ENCODE assay signal across 24 cellular contexts in genomic region chr1:85342177-85342576, GRCh38.
DNase-seq lines count a peak whose midpoint lies in the region; ATAC-seq and TF ChIP-seq lines count a peak whose summit lies in the region.
"Had no signal": no experiment of that assay in that cellular context is flagged by ENCODE, and none has a peak within 500 bp of the region (broad histone marks: within the 10 kb centered on the region; RNA-seq: fewer than 3 reads in every experiment).

No MANE protein-coding gene starts in this region.

- POLR2A ChIA-PET in MCF 10A (lab: Yijun Ruan, JAX), result interaction anchor here (0.8 to 2.7 kb wide), 4 partner anchors 13 to 240 kb away, joined by 3 to 12 read pairs (median 7); partner anchors contain the start of gene BCL10
- POLR2A ChIA-PET in Caco-2 (lab: Charles Lee), result interaction anchor here (0.6 kb wide), 1 partner anchor 1309 kb away, joined by 4 read pairs; no protein-coding TSS in a partner anchor

- ATAC-seq in foreskin keratinocyte (no peak), GM21423 (IDR thresholded peaks at IDR 0.05; ENCODE audit: unreplicated experiment) (no peak), left colon (no peak)
- ATAC-seq: activated CD8-positive, alpha-beta T cell treated with anti-CD3 and anti-CD28 coated beads, Interleukin-2, amount 10 ng/mL, durations not matched to agents 7 days and 5 days had no signal

- DNase-seq in MCF 10A (ENCODE audit: unreplicated experiment) (no peak), breast epithelium (ENCODE audit: low spot score in 2 of 2) (no peak), brain microvascular endothelial cell (no peak), foreskin keratinocyte (peak in 1 of 2 donors; percentile 58), Caco-2 (no peak), left colon (no peak), NCI-H2081 (lab: John Stamatoyannopoulos, UW) (no peak)
- DNase-seq: activated CD4-positive, CD25-positive, alpha-beta regulatory T cell; activated CD8-positive, alpha-beta T cell treated with anti-CD3 and anti-CD28 coated beads, Interleukin-2, amount 10 ng/mL, durations not matched to agents 7 days and 5 days; activated T-cell treated with anti-CD3 and anti-CD28 coated beads, Interleukin-2, amount 50 U/mL, for 48 hours; esophagus squamous epithelium; KBM-7; kidney; midbrain; NCI-H1048; NCI-H2081 treated with DMSO at 0.1 percent for 48 hours; NCI-H524 treated with DMSO at 0.1 percent for 48 hours; SJCRH30; testis had no signal

- intact Hi-C loops in MCF 10A (cut with micrococcal nuclease), result loop anchor here (5.0 kb wide), 2 partner anchors 35 to 55 kb away; no protein-coding TSS in a partner anchor
- intact Hi-C loops in breast epithelium (cut with DNase I; ENCODE audit: low total_unique reads), result no loop called here
- intact Hi-C loops in Caco-2 (cut with micrococcal nuclease; ENCODE audit: unreplicated experiment), result no loop called here
- intact Hi-C loops in left colon (cut with DNase I, micrococcal nuclease), result no loop called here

- no peak overlapping the region for H3K27ac ChIP-seq in breast epithelium
- peak overlapping the region; percentile 91 for H3K27ac ChIP-seq in brain microvascular endothelial cell
- H3K27ac ChIP-seq in foreskin keratinocyte, result peak overlapping the region; percentile 22
- H3K27ac ChIP-seq: 22Rv1, BLaER1, esophagus squamous epithelium, HL-60, SJCRH30, testis had no signal

- CTCF ChIA-PET in MCF 10A (lab: Yijun Ruan, JAX) (interaction anchor here (0.7 to 3.0 kb wide), 4 partner anchors 27 to 1105 kb away, joined by 3 to 26 read pairs (median 4); no protein-coding TSS in a partner anchor), Caco-2 (lab: Charles Lee) (no interaction called here)

- H3K36me3 ChIP-seq in breast epithelium, result no peaks in the 10 kb centered on the region
- H3K36me3 ChIP-seq in brain microvascular endothelial cell (replicated peaks), result no peaks in the 10 kb centered on the region
- H3K36me3 ChIP-seq in Caco-2 (ENCODE audit: control insufficient read depth, insufficient read depth, low read length), result no peaks in the 10 kb centered on the region
- H3K36me3 ChIP-seq: BLaER1, esophagus squamous epithelium, SJCRH30 had no signal

- no peak for TF ChIP-seq POLR2A in breast epithelium (IDR thresholded peaks at IDR 0.05)

- no peak for TF ChIP-seq CTCF in MCF 10A (IDR thresholded peaks at IDR 0.05; ENCODE audit: unreplicated experiment)
- TF ChIP-seq CTCF in breast epithelium (IDR thresholded peaks at IDR 0.05), result no peak
- TF ChIP-seq CTCF in brain microvascular endothelial cell (IDR thresholded peaks at IDR 0.05; ENCODE audit: low read depth, low read length, missing control alignments), result no peak
- TF ChIP-seq CTCF in foreskin keratinocyte (conservative IDR thresholded peaks at IDR 0.05), result no peak
- TF ChIP-seq CTCF in Caco-2 (IDR thresholded peaks at IDR 0.05; ENCODE audit: insufficient read depth in 1 of 2, low read depth in 1 of 2, low read length in 1 of 2, severe bottlenecking in 1 of 2, unreplicated experiment in 1 of 2), result no peak

- in situ Hi-C loops in brain microvascular endothelial cell (cut with HindIII; ENCODE audit: low pct_ligation_motif_present, low sequenced_read_pairs), result no loop called here

- no peaks in the 10 kb centered on the region for H3K36me3 Mint-ChIP-seq in MCF 10A (ENCODE audit: insufficient read depth, unreplicated experiment)
- peaks cover 16% of the 10 kb centered on the region for H3K36me3 Mint-ChIP-seq in Caco-2 (ENCODE audit: insufficient read depth, unreplicated experiment)
- H3K36me3 Mint-ChIP-seq: activated naive CD8-positive, alpha-beta T cell had no signal

- H3K9me3 Mint-ChIP-seq in MCF 10A (ENCODE audit: unreplicated experiment) (no peaks in the 10 kb centered on the region), Caco-2 (ENCODE audit: unreplicated experiment) (no peaks in the 10 kb centered on the region)

- H3K27ac Mint-ChIP-seq in MCF 10A (ENCODE audit: low read depth, unreplicated experiment) (peak overlapping the region; percentile 63), Caco-2 (ENCODE audit: unreplicated experiment) (no peak overlapping the region)
- H3K27ac Mint-ChIP-seq: activated CD8-positive, alpha-beta T cell treated with anti-CD3 and anti-CD28 coated beads, Interleukin-2, amount 10 ng/mL, durations not matched to agents 7 days and 5 days; activated naive CD8-positive, alpha-beta T cell had no signal

- no peak overlapping the region for H3K4me3 ChIP-seq in breast epithelium
- no peak overlapping the region for H3K4me3 ChIP-seq in brain microvascular endothelial cell (ENCODE audit: low read depth, low read length)
- no peak overlapping the region for H3K4me3 ChIP-seq in Caco-2 (ENCODE audit: low read depth, low read length)
- H3K4me3 ChIP-seq: BLaER1, esophagus squamous epithelium, SJCRH30, testis had no signal

- H3K27me3 Mint-ChIP-seq in MCF 10A (ENCODE audit: insufficient read depth, unreplicated experiment) (no peaks in the 10 kb centered on the region), Caco-2 (ENCODE audit: insufficient read depth, unreplicated experiment) (no peaks in the 10 kb centered on the region)

- peaks cover 20% of the 10 kb centered on the region for H3K4me1 Mint-ChIP-seq in MCF 10A (ENCODE audit: insufficient read depth, unreplicated experiment)
- peaks cover 30% of the 10 kb centered on the region for H3K4me1 Mint-ChIP-seq in Caco-2 (ENCODE audit: low read depth, unreplicated experiment)

- H3K9me3 ChIP-seq in breast epithelium (no peaks in the 10 kb centered on the region), Caco-2 (no peaks in the 10 kb centered on the region)
- H3K9me3 ChIP-seq: BLaER1, esophagus squamous epithelium, SJCRH30, testis had no signal

- H3K4me1 ChIP-seq in breast epithelium (no peaks in the 10 kb centered on the region), foreskin keratinocyte (peaks cover 45% of the 10 kb centered on the region), Caco-2 (peaks cover 18% of the 10 kb centered on the region; the same call in 1 of the 2 replicates)
- H3K4me1 ChIP-seq: BLaER1 had no signal

- H3K4me3 Mint-ChIP-seq in MCF 10A (ENCODE audit: unreplicated experiment) (no peak overlapping the region), Caco-2 (ENCODE audit: unreplicated experiment) (no peak overlapping the region)
- H3K4me3 Mint-ChIP-seq: activated CD8-positive, alpha-beta T cell treated with anti-CD3 and anti-CD28 coated beads, Interleukin-2, amount 10 ng/mL, durations not matched to agents 7 days and 5 days; activated naive CD8-positive, alpha-beta T cell had no signal

- H3K27me3 ChIP-seq in breast epithelium, result no peaks in the 10 kb centered on the region
- no peaks in the 10 kb centered on the region for H3K27me3 ChIP-seq in brain microvascular endothelial cell (replicated peaks)
- H3K27me3 ChIP-seq in foreskin keratinocyte, result no peaks in the 10 kb centered on the region
- H3K27me3 ChIP-seq in Caco-2 (replicated peaks; ENCODE audit: control insufficient read depth, insufficient read depth, low read length), result no peaks in the 10 kb centered on the region
- H3K27me3 ChIP-seq: esophagus squamous epithelium, SJCRH30, testis had no signal

- BruUV-seq in MCF 10A (replicated peaks; lab: Mats Ljungman, UMichigan) (no TSS peak), Caco-2 (replicated peaks; lab: Mats Ljungman, UMichigan) (no TSS peak)

Comparison
In these comparisons a context has a peak if more than half of its experiments do, and no peak if none do; other contexts are left out.
1. H3K27ac ChIP-seq: peak in brain microvascular endothelial cell (single experiment) and foreskin keratinocyte (single experiment); none in breast epithelium (0 of 2).